In genomic region chr10:92405006-92405924, GRCh38 we compare ENCODE assay signal across 20 cellular contexts.
A peak's percentile ranks its signal among the peaks of the same experiment; 100 is the strongest.
DNase-seq lines count a peak whose midpoint lies in the region; ATAC-seq and TF ChIP-seq lines count a peak whose summit lies in the region.
"Had no signal": no experiment of that assay in that cellular context is flagged by ENCODE, and none has a peak within 500 bp of the region (broad histone marks: within the 10 kb centered on the region; RNA-seq: fewer than 3 reads in every experiment).

No MANE protein-coding gene starts in this region.

- H3K27ac ChIP-seq in SK-N-SH (ENCODE audit: low read depth in 2 of 2, low read length in 1 of 2) (no peak overlapping the region), WERI-Rb-1 (peak overlapping the region; percentile 56), mesendoderm (ENCODE audit: low read depth, low read length) (no peak overlapping the region)
- H3K27ac ChIP-seq: BLaER1, neutrophil, upper lobe of left lung had no signal

- H2BK15ac ChIP-seq in mesendoderm (replicated peaks; ENCODE audit: low read depth) = no peak overlapping the region

- no peak overlapping the region for H4K5ac ChIP-seq in mesendoderm (ENCODE audit: low read length)

- no peak overlapping the region for H3K9ac ChIP-seq in SK-N-SH
- peak overlapping the region; percentile 37 for H3K9ac ChIP-seq in mesendoderm (ENCODE audit: low read length)
- H3K9ac ChIP-seq: BLaER1 had no signal

- H3K18ac ChIP-seq in mesendoderm (ENCODE audit: low read length) = no peak overlapping the region

- TF ChIP-seq RAD21 in SK-N-SH (IDR thresholded peaks at IDR 0.05; ENCODE audit: low read length) = no peak

- H3K9me2 ChIP-seq in SK-N-SH = no peaks in the 10 kb centered on the region

- no peak for TF ChIP-seq EP300 in SK-N-SH (IDR thresholded peaks at IDR 0.05; ENCODE audit: borderline replicate concordance in 1 of 2, low read depth in 1 of 2, low read length in 1 of 2)

- H3K4me1 ChIP-seq in SK-N-SH (ENCODE audit: control insufficient read depth in 1 of 2, insufficient read depth in 2 of 2, low read depth in 1 of 2, low read length in 1 of 2) = no peaks in the 10 kb centered on the region; a peak in 1 of 4 replicates
- no peaks in the 10 kb centered on the region for H3K4me1 ChIP-seq in mesendoderm (ENCODE audit: control insufficient read depth, low read depth, low read length)
- H3K4me1 ChIP-seq: BLaER1, upper lobe of left lung had no signal

- no peaks in the 10 kb centered on the region for H3K4me1 Mint-ChIP-seq in activated T-cell treated with anti-CD3 and anti-CD28 coated beads, Interleukin-2, amount 50 U/mL, for 72 hours (ENCODE audit: low read depth)
- H3K4me1 Mint-ChIP-seq in activated T-helper 2 cell treated with anti-CD3 and anti-CD28 coated beads, Interferon-gamma antibody, Interleukin-2, Interleukin-4, amounts not matched to agents 10 μg/mL and 5 μg/mL and 100 μg/mL, durations not matched to agents 14 hours and 24 hours and 36 hours (ENCODE audit: low read depth) = no peaks in the 10 kb centered on the region

- intact Hi-C loops in activated T-helper 2 cell treated with anti-CD3 and anti-CD28 coated beads, Interferon-gamma antibody, Interleukin-2, Interleukin-4, amounts not matched to agents 10 μg/mL and 5 μg/mL and 100 μg/mL, durations not matched to agents 14 hours and 24 hours and 36 hours (cut with micrococcal nuclease) = no loop called here

- H3K23ac ChIP-seq in mesendoderm (ENCODE audit: low read length) = no peak overlapping the region

- H2BK5ac ChIP-seq in mesendoderm (ENCODE audit: low read length) = no peak overlapping the region

- H3K27me3 ChIP-seq in SK-N-SH (ENCODE audit: insufficient read depth) (no peaks in the 10 kb centered on the region), WERI-Rb-1 (ENCODE audit: insufficient read depth, low read depth, severe bottlenecking) (no peaks in the 10 kb centered on the region), mesendoderm (ENCODE audit: insufficient read depth, low read length, poor library complexity) (no peaks in the 10 kb centered on the region)
- H3K27me3 ChIP-seq: BLaER1, neutrophil, upper lobe of left lung had no signal

- H3K4me2 ChIP-seq in SK-N-SH (no peak overlapping the region), mesendoderm (ENCODE audit: low read length) (no peak overlapping the region)
- H3K4me2 ChIP-seq: BLaER1 had no signal

- H3K27me3 Mint-ChIP-seq in activated T-cell treated with anti-CD3 and anti-CD28 coated beads, Interleukin-2, amount 50 U/mL, for 72 hours (ENCODE audit: low read depth) = peaks cover 10% of the 10 kb centered on the region
- peaks cover 5% of the 10 kb centered on the region for H3K27me3 Mint-ChIP-seq in activated T-helper 2 cell treated with anti-CD3 and anti-CD28 coated beads, Interferon-gamma antibody, Interleukin-2, Interleukin-4, amounts not matched to agents 10 μg/mL and 5 μg/mL and 100 μg/mL, durations not matched to agents 14 hours and 24 hours and 36 hours (ENCODE audit: low read depth)

- H2AK5ac ChIP-seq in mesendoderm (ENCODE audit: low read length) = no peak overlapping the region

- H3K79me2 ChIP-seq in SK-N-SH (ENCODE audit: insufficient read depth) (no peaks in the 10 kb centered on the region), mesendoderm (ENCODE audit: control insufficient read depth, insufficient read depth, low read length) (no peaks in the 10 kb centered on the region)

- no peak overlapping the region for H2BK120ac ChIP-seq in mesendoderm (ENCODE audit: low read depth, low read length)

- no peaks in the 10 kb centered on the region for H3K79me1 ChIP-seq in mesendoderm (ENCODE audit: low read length)

- H2AFZ ChIP-seq in SK-N-SH (ENCODE audit: low read depth) = no peak overlapping the region

- DNase-seq in SK-N-SH = no peak
- DNase-seq in WERI-Rb-1 = peak; percentile 21
- DNase-seq in mesendoderm = no peak
- no peak for DNase-seq in OCI-M1 (lab: John Stamatoyannopoulos, UW)
- no peak for DNase-seq in CD1c-positive myeloid dendritic cell (ENCODE audit: extremely low spot score)
- DNase-seq in activated T-cell treated with anti-CD3 and anti-CD28 coated beads, Interleukin-2, amount 50 U/mL, for 72 hours = no peak
- DNase-seq in activated T-helper 2 cell treated with anti-CD3 and anti-CD28 coated beads, Interferon-gamma antibody, Interleukin-2, Interleukin-4, amounts not matched to agents 10 μg/mL and 5 μg/mL and 100 μg/mL, durations not matched to agents 14 hours and 24 hours and 36 hours (ENCODE audit: low spot score) = no peak
- DNase-seq: activated CD4-positive, alpha-beta T cell treated with anti-CD3 and anti-CD28 coated beads for 48 hours; Calu3; central memory CD4-positive, alpha-beta T cell; foreskin fibroblast; GOT3; SHP77 treated with DMSO at 0.1 percent for 48 hours; stimulated activated CD4-positive, alpha-beta T cell treated with anti-CD3 and anti-CD28 coated beads, Interleukin-12 subunit alpha, Interleukin-12 subunit beta, amount 100 ng/mL, for 4 hours; upper lobe of left lung had no signal

- no peaks in the 10 kb centered on the region for H4K20me1 ChIP-seq in SK-N-SH (ENCODE audit: insufficient read depth)
- H4K20me1 ChIP-seq: BLaER1 had no signal

- H3K36me3 ChIP-seq in SK-N-SH (replicated peaks in 1 of 2; ENCODE audit: control insufficient read depth in 1 of 2, insufficient read depth in 2 of 2, low read length in 1 of 2) (no peaks in the 10 kb centered on the region), WERI-Rb-1 (no peaks in the 10 kb centered on the region), mesendoderm (ENCODE audit: control insufficient read depth, insufficient read depth, low read length) (no peaks in the 10 kb centered on the region)
- H3K36me3 ChIP-seq: BLaER1, neutrophil, upper lobe of left lung had no signal

- TF ChIP-seq CTCF in SK-N-SH (IDR thresholded peaks at IDR 0.05) (no peak), WERI-Rb-1 (IDR thresholded peaks at IDR 0.05; ENCODE audit: low read depth, low read length) (no peak)

- POLR2A ChIA-PET in SK-N-SH (lab: Yijun Ruan, JAX) = no interaction called here

- no peak overlapping the region for H3K56ac ChIP-seq in mesendoderm (ENCODE audit: low read length)

- peak; percentile 37 for ATAC-seq in SK-N-SH treated with all-trans-retinoic acid at 6 μM for 48 hours
- no peak for ATAC-seq in activated T-cell treated with anti-CD3 and anti-CD28 coated beads, Interleukin-2, amount 50 U/mL, for 72 hours (replicated peaks in 1 of 2)

- H3K4me3 ChIP-seq in SK-N-SH (ENCODE audit: low read depth in 2 of 2, low read length in 1 of 2) (no peak overlapping the region), WERI-Rb-1 (ENCODE audit: low read depth, low read length) (no peak overlapping the region), mesendoderm (ENCODE audit: low read length) (no peak overlapping the region)
- H3K4me3 ChIP-seq: BLaER1, upper lobe of left lung had no signal

- 66% methylated on average over 11 of the region's 11 CpGs for WGBS in SK-N-SH (ENCODE audit: low lambda C conversion rate)
- no CpG with 5 or more reads among the region's 11 CpGs for WGBS in mesendoderm (ENCODE audit: extremely low coverage, insufficient coverage, low lambda C conversion rate)

- H4K8ac ChIP-seq in mesendoderm (ENCODE audit: low read depth, low read length) = no peak overlapping the region

- no peaks in the 10 kb centered on the region for H3K36me3 Mint-ChIP-seq in activated T-cell treated with anti-CD3 and anti-CD28 coated beads, Interleukin-2, amount 50 U/mL, for 72 hours (ENCODE audit: insufficient read depth in 2 of 2)
- H3K36me3 Mint-ChIP-seq in activated T-helper 2 cell treated with anti-CD3 and anti-CD28 coated beads, Interferon-gamma antibody, Interleukin-2, Interleukin-4, amounts not matched to agents 10 μg/mL and 5 μg/mL and 100 μg/mL, durations not matched to agents 14 hours and 24 hours and 36 hours (ENCODE audit: low read depth) = no peaks in the 10 kb centered on the region
- H3K36me3 Mint-ChIP-seq: activated naive CD8-positive, alpha-beta T cell had no signal

- H3K9me3 Mint-ChIP-seq in activated T-cell treated with anti-CD3 and anti-CD28 coated beads, Interleukin-2, amount 50 U/mL, for 72 hours = no peaks in the 10 kb centered on the region
- H3K9me3 Mint-ChIP-seq in activated T-helper 2 cell treated with anti-CD3 and anti-CD28 coated beads, Interferon-gamma antibody, Interleukin-2, Interleukin-4, amounts not matched to agents 10 μg/mL and 5 μg/mL and 100 μg/mL, durations not matched to agents 14 hours and 24 hours and 36 hours = no peaks in the 10 kb centered on the region
- H3K9me3 Mint-ChIP-seq: T-helper 1 cell treated with Interleukin-12 subunit alpha and Interleukin-12 subunit beta and Interleukin-4 antibody, amounts not matched to agents 30 μg/mL and 1 μg/mL, for 36 hours had no signal

- CTCF ChIA-PET in SK-N-SH (lab: Yijun Ruan, JAX) = interaction anchor here (0.6 kb wide), 1 partner anchor 675 kb away, joined by 3 read pairs; no protein-coding TSS in a partner anchor

- no peak overlapping the region for H3K4ac ChIP-seq in mesendoderm (ENCODE audit: low read depth, low read length)

- H3K9me3 ChIP-seq in SK-N-SH (no peaks in the 10 kb centered on the region), WERI-Rb-1 (ENCODE audit: severe bottlenecking) (peaks cover 6% of the 10 kb centered on the region)
- H3K9me3 ChIP-seq: BLaER1, neutrophil, upper lobe of left lung had no signal

- H3K27ac Mint-ChIP-seq in activated T-cell treated with anti-CD3 and anti-CD28 coated beads, Interleukin-2, amount 50 U/mL, for 72 hours = no peak overlapping the region
- no peak overlapping the region for H3K27ac Mint-ChIP-seq in activated T-helper 2 cell treated with anti-CD3 and anti-CD28 coated beads, Interferon-gamma antibody, Interleukin-2, Interleukin-4, amounts not matched to agents 10 μg/mL and 5 μg/mL and 100 μg/mL, durations not matched to agents 14 hours and 24 hours and 36 hours
- H3K27ac Mint-ChIP-seq: activated naive CD8-positive, alpha-beta T cell; T-helper 1 cell treated with Interleukin-12 subunit alpha and Interleukin-12 subunit beta and Interleukin-4 antibody, amounts not matched to agents 30 μg/mL and 1 μg/mL, for 36 hours had no signal

- no peak overlapping the region for H3K4me3 Mint-ChIP-seq in activated T-cell treated with anti-CD3 and anti-CD28 coated beads, Interleukin-2, amount 50 U/mL, for 72 hours
- no peak overlapping the region for H3K4me3 Mint-ChIP-seq in activated T-helper 2 cell treated with anti-CD3 and anti-CD28 coated beads, Interferon-gamma antibody, Interleukin-2, Interleukin-4, amounts not matched to agents 10 μg/mL and 5 μg/mL and 100 μg/mL, durations not matched to agents 14 hours and 24 hours and 36 hours (ENCODE audit: low read depth)
- H3K4me3 Mint-ChIP-seq: activated naive CD8-positive, alpha-beta T cell; T-helper 1 cell treated with Interleukin-12 subunit alpha and Interleukin-12 subunit beta and Interleukin-4 antibody, amounts not matched to agents 30 μg/mL and 1 μg/mL, for 36 hours had no signal

- no peaks in the 10 kb centered on the region for H3F3A ChIP-seq in SK-N-SH (replicated peaks; ENCODE audit: insufficient read depth)

TF ChIP-seq in SK-N-SH treated with all-trans-retinoic acid at 6 μM for 48 hours, 23 proteins besides CTCF, POLR2A, EP300 and RAD21:
- TF ChIP-seq PPARA (CRISPR knock-in tag; IDR thresholded peaks at IDR 0.05; ENCODE audit: borderline replicate concordance) = no peak
- TF ChIP-seq RARB (CRISPR knock-in tag; IDR thresholded peaks at IDR 0.05) = no peak
- no peak for TF ChIP-seq CSDC2 (CRISPR knock-in tag; IDR thresholded peaks at IDR 0.05)

TF ChIP-seq in SK-N-SH, 30 proteins besides CTCF, POLR2A, EP300 and RAD21 (continues in another document):
- no peak for TF ChIP-seq POLR2AphosphoS5 (IDR thresholded peaks at IDR 0.05; ENCODE audit: low read depth, low read length)
